ENCODE assay signal across 19 cellular contexts in the genomic region with DNA sequence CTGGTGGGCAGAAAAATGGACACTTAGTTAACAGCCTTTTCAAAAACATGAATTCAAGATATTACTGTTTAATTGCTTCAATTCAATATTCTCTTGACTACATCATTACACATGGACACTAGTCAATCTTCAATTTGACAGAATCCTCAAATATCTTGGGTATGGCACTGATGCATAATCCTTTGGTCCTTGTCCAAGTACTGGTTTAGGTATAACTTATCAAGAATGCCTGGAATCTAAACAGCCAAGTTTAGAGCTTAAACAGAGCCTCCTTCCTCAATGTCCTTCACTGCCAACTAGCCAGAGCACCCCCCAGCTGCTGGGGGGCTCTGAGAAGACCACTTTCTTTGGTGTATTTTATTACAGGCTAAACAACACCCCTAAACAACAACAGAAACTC.
"Had no signal": no experiment of that assay in that cellular context is flagged by ENCODE, and none has a peak within 500 bp of the region (broad histone marks: within the 10 kb centered on the region; RNA-seq: fewer than 3 reads in every experiment).

No MANE protein-coding gene starts in this region.

- DNase-seq: activated CD4-positive, alpha-beta T cell treated with anti-CD3 and anti-CD28 coated beads, Interleukin-2, amount 10 ng/mL, durations not matched to agents 24 days and 14 days; activated CD8-positive, alpha-beta memory T cell treated with anti-CD3 and anti-CD28 coated beads, Interleukin-2, amount 10 ng/mL, durations not matched to agents 7 days and 5 days; activated CD8-positive, alpha-beta T cell treated with anti-CD3 and anti-CD28 coated beads for 36 hours; activated gamma-delta T cell; activated naive CD4-positive, alpha-beta T cell treated with anti-CD3 and anti-CD28 coated beads, Interleukin-2, amount 50 U/mL, for 16 hours; activated naive CD8-positive, alpha-beta T cell treated with anti-CD3 and anti-CD28 coated beads, Interleukin-2, amount 50 U/mL, for 24 hours; activated T-cell treated with anti-CD3 and anti-CD28 coated beads for 4 hours; anterior cingulate cortex; foreskin fibroblast; left ventricle myocardium superior; mammary epithelial cell; mucosa of descending colon; stimulated activated CD4-positive, alpha-beta T cell treated with anti-CD3 and anti-CD28 coated beads, Interleukin-1b, Interleukin-23, amount 100 ng/mL, for 48 hours; transverse colon had no signal

- ATAC-seq: activated CD8-positive, alpha-beta memory T cell treated with anti-CD3 and anti-CD28 coated beads, Interleukin-2, amount 10 ng/mL, durations not matched to agents 7 days and 5 days; activated CD8-positive, alpha-beta T cell treated with anti-CD3 and anti-CD28 coated beads for 36 hours; activated naive CD8-positive, alpha-beta T cell treated with anti-CD3 and anti-CD28 coated beads, Interleukin-2, amount 50 U/mL, for 24 hours; left ventricle myocardium superior; mucosa of descending colon had no signal

- H3K4me3 ChIP-seq: mucosa of descending colon, prostate gland, right atrium auricular region, skin epidermis, transverse colon had no signal

- H3K27ac ChIP-seq: epithelial cell of prostate, prostate gland, right atrium auricular region, skin epidermis, transverse colon had no signal

- FAIRE-seq: urothelium cell line had no signal

- H3K27me3 ChIP-seq: right atrium auricular region, transverse colon had no signal

- H3K36me3 ChIP-seq: prostate gland, right atrium auricular region, transverse colon had no signal

- H3K4me1 ChIP-seq: prostate gland, right atrium auricular region, transverse colon had no signal

- H3K9me3 ChIP-seq: mucosa of descending colon, prostate gland, right atrium auricular region, transverse colon had no signal
